8 cellular contexts compared by ENCODE assay signal in the genomic region with DNA sequence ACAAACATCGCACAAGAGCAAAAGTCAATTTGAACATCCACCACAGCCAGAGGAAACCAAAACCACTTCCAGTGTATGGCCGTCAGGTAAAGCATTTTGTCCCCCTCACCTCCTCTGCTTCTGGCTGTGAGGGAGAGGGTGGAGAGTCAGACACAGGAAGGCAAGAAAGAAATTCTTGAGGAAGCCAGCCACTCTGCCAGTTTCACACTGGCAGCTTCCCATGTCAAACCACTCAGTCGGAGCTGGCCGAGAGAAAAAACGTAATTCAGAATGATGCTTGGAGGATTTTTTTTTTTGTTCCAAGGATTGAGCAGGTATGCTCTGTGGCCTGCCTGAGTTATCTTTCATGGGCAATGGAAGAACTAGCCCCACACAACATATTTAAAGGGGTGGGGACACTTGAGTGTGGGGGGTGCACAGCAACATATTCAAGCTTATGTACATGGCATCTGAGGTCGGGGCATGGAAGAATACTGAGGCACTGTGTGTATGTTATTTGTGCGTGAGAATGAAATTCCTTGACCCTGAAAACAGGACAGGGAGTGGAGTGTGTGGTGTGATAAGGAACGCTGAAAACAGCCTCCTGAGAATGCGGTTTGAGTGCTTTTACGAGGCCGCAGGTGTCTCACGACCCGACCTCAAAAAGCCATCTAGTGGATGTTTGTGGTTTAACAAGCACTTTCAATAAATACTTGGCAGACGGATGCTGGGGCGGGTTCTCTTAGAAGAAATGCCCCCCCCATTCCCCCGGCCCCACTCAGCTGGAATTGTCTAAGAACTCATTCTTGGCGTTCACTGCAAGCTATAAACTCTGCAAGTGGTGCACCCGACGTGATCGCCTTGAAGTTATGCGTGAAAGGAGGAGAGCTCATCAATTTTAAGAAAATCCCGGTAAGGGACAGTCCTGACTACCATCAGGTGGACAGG. TPM values are rescaled to one million over a fixed set of nuclear protein-coding genes. Genes with fewer than 3 reads are reported as not detected.
DNase-seq lines count a peak whose midpoint lies in the region; ATAC-seq and TF ChIP-seq lines count a peak whose summit lies in the region.

No MANE protein-coding gene starts in this region.

- peak overlapping the region; percentile 83 for H3K27ac Mint-ChIP-seq in activated naive CD4-positive, alpha-beta T cell treated with anti-CD3 and anti-CD28 coated beads, Interleukin-2, amount 50 U/mL, for 24 hours

- H3K4me1 Mint-ChIP-seq in activated naive CD4-positive, alpha-beta T cell treated with anti-CD3 and anti-CD28 coated beads, Interleukin-2, amount 50 U/mL, for 24 hours: peaks cover 41% of the 10 kb centered on the region

- no peaks in the 10 kb centered on the region for H3K9me3 Mint-ChIP-seq in activated naive CD4-positive, alpha-beta T cell treated with anti-CD3 and anti-CD28 coated beads, Interleukin-2, amount 50 U/mL, for 24 hours

- DNase-seq in NCI-H1092 treated with DMSO at 0.1 percent for 48 hours (lab: John Stamatoyannopoulos, UW) (peak; percentile 32), Right ventricle myocardium superior (peak; percentile 60), putamen (ENCODE audit: low spot score) (peak; percentile 29)

- intact Hi-C loops in Right ventricle myocardium superior (cut with DNase I): no loop called here

- H3K4me3 Mint-ChIP-seq in activated naive CD4-positive, alpha-beta T cell treated with anti-CD3 and anti-CD28 coated beads, Interleukin-2, amount 50 U/mL, for 24 hours: peak overlapping the region; percentile 86

- peak; percentile 72 for TF ChIP-seq CTCF in GM12872 (IDR thresholded peaks at IDR 0.05; ENCODE audit: insufficient read depth, low read depth, low read length)

- peak; percentile 73 for ATAC-seq in SK-N-SH treated with all-trans-retinoic acid at 6 μM for 48 hours
- peak; percentile 66 for ATAC-seq in Right ventricle myocardium superior (ENCODE audit: poor library complexity)
- ATAC-seq in GM18907 (IDR thresholded peaks at IDR 0.05; ENCODE audit: unreplicated experiment): no peak
- ATAC-seq in GM18909 (IDR thresholded peaks at IDR 0.05; ENCODE audit: poor library complexity, unreplicated experiment): no peak

- no peaks in the 10 kb centered on the region for H3K27me3 Mint-ChIP-seq in activated naive CD4-positive, alpha-beta T cell treated with anti-CD3 and anti-CD28 coated beads, Interleukin-2, amount 50 U/mL, for 24 hours

- H3K36me3 Mint-ChIP-seq in activated naive CD4-positive, alpha-beta T cell treated with anti-CD3 and anti-CD28 coated beads, Interleukin-2, amount 50 U/mL, for 24 hours: no peaks in the 10 kb centered on the region

TF ChIP-seq in SK-N-SH treated with all-trans-retinoic acid at 6 μM for 48 hours, 23 proteins besides CTCF, POLR2A, EP300 and RAD21:
- TF ChIP-seq ZC3H10 (CRISPR knock-in tag; IDR thresholded peaks at IDR 0.05): no peak
- no peak for TF ChIP-seq SNAI2 (CRISPR knock-in tag; IDR thresholded peaks at IDR 0.05)
- TF ChIP-seq ZNF70 (CRISPR knock-in tag; IDR thresholded peaks at IDR 0.05): no peak
- no peak for TF ChIP-seq CREB5 (CRISPR knock-in tag; IDR thresholded peaks at IDR 0.05; ENCODE audit: low read depth)
- TF ChIP-seq, protein P1, sequence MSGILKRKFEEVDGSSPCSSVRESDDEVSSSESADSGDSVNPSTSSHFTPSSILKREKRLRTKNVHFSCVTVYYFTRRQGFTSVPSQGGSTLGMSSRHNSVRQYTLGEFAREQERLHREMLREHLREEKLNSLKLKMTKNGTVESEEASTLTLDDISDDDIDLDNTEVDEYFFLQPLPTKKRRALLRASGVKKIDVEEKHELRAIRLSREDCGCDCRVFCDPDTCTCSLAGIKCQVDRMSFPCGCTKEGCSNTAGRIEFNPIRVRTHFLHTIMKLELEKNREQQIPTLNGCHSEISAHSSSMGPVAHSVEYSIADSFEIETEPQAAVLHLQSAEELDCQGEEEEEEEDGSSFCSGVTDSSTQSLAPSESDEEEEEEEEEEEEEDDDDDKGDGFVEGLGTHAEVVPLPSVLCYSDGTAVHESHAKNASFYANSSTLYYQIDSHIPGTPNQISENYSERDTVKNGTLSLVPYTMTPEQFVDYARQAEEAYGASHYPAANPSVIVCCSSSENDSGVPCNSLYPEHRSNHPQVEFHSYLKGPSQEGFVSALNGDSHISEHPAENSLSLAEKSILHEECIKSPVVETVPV (CRISPR knock-in tag; IDR thresholded peaks at IDR 0.05): no peak
- TF ChIP-seq, protein P2, sequence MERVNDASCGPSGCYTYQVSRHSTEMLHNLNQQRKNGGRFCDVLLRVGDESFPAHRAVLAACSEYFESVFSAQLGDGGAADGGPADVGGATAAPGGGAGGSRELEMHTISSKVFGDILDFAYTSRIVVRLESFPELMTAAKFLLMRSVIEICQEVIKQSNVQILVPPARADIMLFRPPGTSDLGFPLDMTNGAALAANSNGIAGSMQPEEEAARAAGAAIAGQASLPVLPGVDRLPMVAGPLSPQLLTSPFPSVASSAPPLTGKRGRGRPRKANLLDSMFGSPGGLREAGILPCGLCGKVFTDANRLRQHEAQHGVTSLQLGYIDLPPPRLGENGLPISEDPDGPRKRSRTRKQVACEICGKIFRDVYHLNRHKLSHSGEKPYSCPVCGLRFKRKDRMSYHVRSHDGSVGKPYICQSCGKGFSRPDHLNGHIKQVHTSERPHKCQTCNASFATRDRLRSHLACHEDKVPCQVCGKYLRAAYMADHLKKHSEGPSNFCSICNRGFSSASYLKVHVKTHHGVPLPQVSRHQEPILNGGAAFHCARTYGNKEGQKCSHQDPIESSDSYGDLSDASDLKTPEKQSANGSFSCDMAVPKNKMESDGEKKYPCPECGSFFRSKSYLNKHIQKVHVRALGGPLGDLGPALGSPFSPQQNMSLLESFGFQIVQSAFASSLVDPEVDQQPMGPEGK (CRISPR knock-in tag; IDR thresholded peaks at IDR 0.05; ENCODE audit: borderline replicate concordance): no peak
- TF ChIP-seq ARNTL (CRISPR knock-in tag; IDR thresholded peaks at IDR 0.05; ENCODE audit: borderline replicate concordance, low read depth): no peak
- no peak for TF ChIP-seq TOX (CRISPR knock-in tag; IDR thresholded peaks at IDR 0.05; ENCODE audit: borderline replicate concordance)
- TF ChIP-seq RARB (CRISPR knock-in tag; IDR thresholded peaks at IDR 0.05): no peak

RNA-seq across cellular contexts. Expression of gene DAXX, which starts 22.3 kb away (rescaled TPM):
- 18.2 TPM for total RNA-seq in Right ventricle myocardium superior

RNA-seq across cellular contexts. Expression of gene ZBTB22, which starts 27.5 kb away (rescaled TPM):
- total RNA-seq in Right ventricle myocardium superior: 11.6 TPM

RNA-seq across cellular contexts. Expression of gene TAPBP, which starts 31.2 kb away (rescaled TPM):
- total RNA-seq in Right ventricle myocardium superior: 78.2 TPM

RNA-seq across cellular contexts. Expression of gene RGL2, which starts 46.3 kb away (rescaled TPM):
- 60.5 TPM for total RNA-seq in Right ventricle myocardium superior

RNA-seq across cellular contexts. Expression of gene KIFC1, which starts 46.6 kb away (rescaled TPM):
- total RNA-seq in Right ventricle myocardium superior: 0.97 TPM

Comparison
In these comparisons a context has a peak if more than half of its experiments do, and no peak if none do; other contexts are left out.
1. ATAC-seq: peak in SK-N-SH treated with all-trans-retinoic acid at 6 μM for 48 hours (single experiment) and Right ventricle myocardium superior (single experiment); none in GM18907 (single experiment) and GM18909 (single experiment).
2. Peak in every context shown above with its lines, with median percentiles within 50 percentile points of each other: DNase-seq.